Comparison of ENCODE assay signal across 24 cellular contexts in the genomic region with DNA sequence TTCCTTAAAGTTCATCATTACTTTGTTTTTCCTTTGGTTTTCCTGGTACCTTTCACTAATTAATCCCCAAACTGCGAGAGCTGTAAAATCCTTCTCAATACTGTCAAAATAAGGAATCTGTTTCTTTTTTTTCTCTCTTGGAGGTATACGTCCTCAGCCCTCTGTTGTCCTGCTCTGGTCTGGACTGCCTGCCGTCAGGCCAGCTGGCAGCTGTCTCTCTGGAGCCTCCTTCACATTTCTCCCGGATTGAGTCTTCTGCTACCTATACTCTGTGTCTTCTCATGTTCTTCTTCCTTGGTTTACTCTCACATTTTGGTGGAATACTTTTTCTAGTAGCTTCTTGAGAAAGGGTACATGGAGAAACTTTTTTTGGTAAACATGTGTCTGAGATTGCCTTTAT. TPM values are rescaled to one million over a fixed set of nuclear protein-coding genes. Genes with fewer than 3 reads are reported as not detected.
A peak's percentile ranks its signal among the peaks of the same experiment; 100 is the strongest.
DNase-seq lines count a peak whose midpoint lies in the region; TF ChIP-seq lines count a peak whose summit lies in the region.
"Had no signal": no experiment of that assay in that cellular context is flagged by ENCODE, and none has a peak within 500 bp of the region (broad histone marks: within the 10 kb centered on the region; RNA-seq: fewer than 3 reads in every experiment).

No MANE protein-coding gene starts in this region.

- TF ChIP-seq CTCF in progenitor cell of endocrine pancreas (IDR thresholded peaks at IDR 0.05; ENCODE audit: unreplicated experiment) (no peak), coronary artery (IDR thresholded peaks at IDR 0.05) (no peak)

- peaks cover 54% of the 10 kb centered on the region for H3K4me1 Mint-ChIP-seq in T-helper 2 cell treated with Interferon-gamma antibody and Interleukin-4, amounts not matched to agents 5 μg/mL and 100 μg/mL, for 36 hours (ENCODE audit: low read depth)
- H3K4me1 Mint-ChIP-seq in progenitor cell of endocrine pancreas (ENCODE audit: low read depth), result peaks cover 9% of the 10 kb centered on the region

- no peak overlapping the region for H3K27ac ChIP-seq in coronary artery
- H3K27ac ChIP-seq: BLaER1 treated with 17β-estradiol and CSF1 and Interleukin-3, amounts not matched to agents 10 nM and 100 nM; body of pancreas; dorsolateral prefrontal cortex; left lung had no signal

- no peaks in the 10 kb centered on the region for H3K27me3 Mint-ChIP-seq in T-helper 2 cell treated with Interferon-gamma antibody and Interleukin-4, amounts not matched to agents 5 μg/mL and 100 μg/mL, for 36 hours (ENCODE audit: low read depth)
- H3K27me3 Mint-ChIP-seq in progenitor cell of endocrine pancreas, result no peaks in the 10 kb centered on the region

- DNase-seq in T-helper 2 cell treated with Interferon-gamma antibody and Interleukin-4, amounts not matched to agents 5 μg/mL and 100 μg/mL, for 36 hours (ENCODE audit: low spot score), result no peak
- DNase-seq in T-helper 2 cell (no peak), G401 (ENCODE audit: low spot score) (peak; percentile 70), cerebellum (ENCODE audit: low spot score) (peak; percentile 67), progenitor cell of endocrine pancreas (ENCODE audit: low spot score, unreplicated experiment) (no peak), coronary artery (ENCODE audit: low spot score) (no peak), NCI-H1105 (lab: John Stamatoyannopoulos, UW) (no peak), UCSD-AML1 (lab: John Stamatoyannopoulos, UW; ENCODE audit: unreplicated experiment) (no peak)
- DNase-seq: activated CD4-positive, alpha-beta T cell treated with anti-CD3 and anti-CD28 coated beads, Interleukin-2, amount 50 U/mL, for 1 hour; body of pancreas; DMS79 treated with DMSO at 0.1 percent for 48 hours; erythroblast; left lung; NCI-H1092; NCI-H524 treated with DMSO at 0.1 percent for 48 hours; SIG-M5; T1000; trophoblast cell had no signal

- peak overlapping the region; percentile 13 for H3K4me3 Mint-ChIP-seq in T-helper 2 cell treated with Interferon-gamma antibody and Interleukin-4, amounts not matched to agents 5 μg/mL and 100 μg/mL, for 36 hours
- H3K4me3 Mint-ChIP-seq in progenitor cell of endocrine pancreas (ENCODE audit: low read depth), result no peak overlapping the region

- H3K27ac Mint-ChIP-seq in T-helper 2 cell treated with Interferon-gamma antibody and Interleukin-4, amounts not matched to agents 5 μg/mL and 100 μg/mL, for 36 hours, result peak overlapping the region; percentile 9
- peak overlapping the region; percentile 30 for H3K27ac Mint-ChIP-seq in progenitor cell of endocrine pancreas

- in situ Hi-C loops in G401 (cut with HindIII; ENCODE audit: low sequenced_read_pairs), result no loop called here

- peaks cover 68% of the 10 kb centered on the region for H3K36me3 Mint-ChIP-seq in T-helper 2 cell treated with Interferon-gamma antibody and Interleukin-4, amounts not matched to agents 5 μg/mL and 100 μg/mL, for 36 hours (ENCODE audit: low read depth)
- H3K36me3 Mint-ChIP-seq in progenitor cell of endocrine pancreas (ENCODE audit: insufficient read depth), result peaks cover 28% of the 10 kb centered on the region

- no peak overlapping the region for H3K4me3 ChIP-seq in coronary artery
- H3K4me3 ChIP-seq: BLaER1 treated with 17β-estradiol and CSF1 and Interleukin-3, amounts not matched to agents 10 nM and 100 nM; body of pancreas; dorsolateral prefrontal cortex; HAP-1; K562; left lung; smooth muscle cell had no signal

- no peaks in the 10 kb centered on the region for H3K9me3 Mint-ChIP-seq in T-helper 2 cell treated with Interferon-gamma antibody and Interleukin-4, amounts not matched to agents 5 μg/mL and 100 μg/mL, for 36 hours
- H3K9me3 Mint-ChIP-seq in progenitor cell of endocrine pancreas (ENCODE audit: low read depth), result no peaks in the 10 kb centered on the region

RNA-seq across cellular contexts. Expression of a gene that starts 13.8 kb away (rescaled TPM):
- 18.8 and 22.1 TPM in 2 replicates for total RNA-seq in G401 (2014; rRNA removed; shearing (Covaris generic))
- 21.2 TPM for total RNA-seq in cerebellum
- 34.5 and 35.5 TPM in 2 replicates for total RNA-seq in progenitor cell of endocrine pancreas

RNA-seq across cellular contexts. Expression of a gene that starts 30.7 kb away (rescaled TPM):
- not detected in 2 replicates for total RNA-seq in G401 (2014; rRNA removed; shearing (Covaris generic))
- total RNA-seq in cerebellum (0.64 TPM), progenitor cell of endocrine pancreas (31.8 and 45.8 TPM in 2 replicates)
- total RNA-seq: A172, smooth muscle cell had no signal

RNA-seq across cellular contexts. Expression of a gene that starts 58.9 kb away (rescaled TPM):
- total RNA-seq in G401 (2014; rRNA removed; shearing (Covaris generic)), result 147 and 148 TPM in 2 replicates
- 61.3 TPM for total RNA-seq in cerebellum
- total RNA-seq in progenitor cell of endocrine pancreas, result 101 and 105 TPM in 2 replicates

Comparison
In these comparisons a context has a peak if more than half of its experiments do, and no peak if none do; other contexts are left out.
1. DNase-seq: peak in G401 (single experiment) and cerebellum (single experiment); none in T-helper 2 cell treated with Interferon-gamma antibody and Interleukin-4, amounts not matched to agents 5 μg/mL and 100 μg/mL, for 36 hours (single experiment), T-helper 2 cell (0 of 5), progenitor cell of endocrine pancreas (single experiment), coronary artery (single experiment), NCI-H1105 (single experiment) and UCSD-AML1 (single experiment).
2. RNA of a gene that starts 30.7 kb away (total RNA-seq): 31.8 to 45.8 TPM in progenitor cell of endocrine pancreas; 0.64 TPM in cerebellum (single experiment) and not detected in G401; every median in the first group is over 10 times any median in the second.